Comparison of ENCODE assay signal across 8 cellular contexts in genomic region chr12:89756100-89756637, GRCh38. TPM values are rescaled to one million over a fixed set of nuclear protein-coding genes. Genes with fewer than 3 reads are reported as not detected.
DNase-seq lines count a peak whose midpoint lies in the region; ATAC-seq and TF ChIP-seq lines count a peak whose summit lies in the region.

No MANE protein-coding gene starts in this region.

- H3K36me3 ChIP-seq in PC-3 (ENCODE audit: low read depth, low read length) (no peaks in the 10 kb centered on the region), muscle layer of duodenum (ENCODE audit: control insufficient read depth in 1 of 2, insufficient read depth in 2 of 2, low read length in 2 of 2) (no peaks in the 10 kb centered on the region)

- no TSS peak for BruUV-seq in PC-3 (replicated peaks; lab: Mats Ljungman, UMichigan)

- intact Hi-C loops in PC-3 (cut with micrococcal nuclease): loop anchor here (1.0 to 2.0 kb wide), 2 partner anchors 45 to 193 kb away; no protein-coding TSS in a partner anchor

- H3K4me2 ChIP-seq in PC-3 (ENCODE audit: low read length): peak overlapping the region; percentile 56

- no peaks in the 10 kb centered on the region for H3K36me3 Mint-ChIP-seq in HFFc6 (ENCODE audit: low read depth)

- H3F3A ChIP-seq in PC-3 (ENCODE audit: low read length, unreplicated experiment): peaks cover 14% of the 10 kb centered on the region

- H3K27me3 ChIP-seq in PC-3 (ENCODE audit: low read length): no peaks in the 10 kb centered on the region
- no peaks in the 10 kb centered on the region for H3K27me3 ChIP-seq in muscle layer of duodenum (ENCODE audit: low read depth, low read length)

- H3K79me2 ChIP-seq in PC-3 (ENCODE audit: low read length): no peaks in the 10 kb centered on the region

- ATAC-seq in GM18867 (IDR thresholded peaks at IDR 0.05; ENCODE audit: unreplicated experiment) (peak; percentile 6), PC-3 (no peak)

- H3K27ac Mint-ChIP-seq in HFFc6: peak overlapping the region; percentile 98

- H2AFZ ChIP-seq in PC-3 (ENCODE audit: low read length): 0 out of 2 replicates have a peak overlapping the region, but pooled peaks have one; percentile 5

- H3K9ac ChIP-seq in PC-3 (ENCODE audit: low read length): peak overlapping the region; percentile 46

- CTCF ChIA-PET in PC-3 (lab: Charles Lee): no interaction called here

- no peak for DNase-seq in HFFc6
- no peak for DNase-seq in PC-3
- no peak for DNase-seq in DMS53 (lab: John Stamatoyannopoulos, UW)
- DNase-seq in NCI-H146 treated with DMSO at 0.1 percent for 48 hours (lab: John Stamatoyannopoulos, UW; ENCODE audit: unreplicated experiment): no peak
- DNase-seq in COR-L47 (lab: John Stamatoyannopoulos, UW): no peak
- DNase-seq in NCI-H1092 (lab: John Stamatoyannopoulos, UW): no peak

- no peaks in the 10 kb centered on the region for H3K9me3 ChIP-seq in PC-3 (ENCODE audit: low read length)
- H3K9me3 ChIP-seq in muscle layer of duodenum (ENCODE audit: control insufficient read depth in 1 of 2, low read length in 2 of 2): no peaks in the 10 kb centered on the region

- POLR2A ChIA-PET in PC-3 (lab: Charles Lee; ENCODE audit: unreplicated experiment): interaction anchor here (0.7 kb wide), 1 partner anchor 19 kb away, joined by 5 read pairs; no protein-coding TSS in a partner anchor

- TF ChIP-seq CTCF in HFFc6 (IDR thresholded peaks at IDR 0.05) (no peak), PC-3 (conservative IDR thresholded peaks at IDR 0.05; ENCODE audit: low read depth, low read length) (no peak)

- H3K9me3 Mint-ChIP-seq in HFFc6: no peaks in the 10 kb centered on the region

- H3K27ac ChIP-seq in PC-3 (ENCODE audit: low read length): peak overlapping the region; percentile 94
- peak overlapping the region; percentile 76 for H3K27ac ChIP-seq in muscle layer of duodenum (ENCODE audit: low read length)

- H3K4me1 ChIP-seq in PC-3 (ENCODE audit: insufficient read depth, low read length): peaks cover 42% of the 10 kb centered on the region
- no peaks in the 10 kb centered on the region for H3K4me1 ChIP-seq in muscle layer of duodenum (ENCODE audit: control insufficient read depth in 1 of 2, insufficient read depth in 2 of 2, low read length in 2 of 2)

- peaks cover 43% of the 10 kb centered on the region for H3K4me1 Mint-ChIP-seq in HFFc6 (ENCODE audit: low read depth)

- no peak overlapping the region for H3K4me3 ChIP-seq in PC-3 (ENCODE audit: low read length)
- H3K4me3 ChIP-seq in muscle layer of duodenum (ENCODE audit: low read depth in 1 of 2, low read length in 2 of 2): no peak overlapping the region

- H3K9me2 ChIP-seq in PC-3 (replicated peaks; ENCODE audit: low read length): no peaks in the 10 kb centered on the region

- no peaks in the 10 kb centered on the region for H3K27me3 Mint-ChIP-seq in HFFc6 (ENCODE audit: insufficient read depth)

- peak overlapping the region; percentile 38; the same call in 1 of the 2 replicates for H3K4me3 Mint-ChIP-seq in HFFc6

- H4K20me1 ChIP-seq in PC-3 (ENCODE audit: low read length): no peaks in the 10 kb centered on the region

RNA-seq across cellular contexts. Expression of gene ATP2B1, which starts 47.5 kb away (rescaled TPM):
- total RNA-seq in HFFc6 (2021; fragmentation: NEBNext Ultra II Directional; extraction: Animal tissue kit (Norgen Biotek cat#: 25700)): 10 to 100 TPM; 45.3 to 67.6 (median 53.4) TPM
- total RNA-seq in PC-3 (2014; rRNA removed): 48.5 and 61.9 TPM in 2 replicates
